Comparison of ENCODE assay signal across 8 cellular contexts in genomic region chr17:44522883-44523671, GRCh38. TPM values are rescaled to one million over a fixed set of nuclear protein-coding genes. Genes with fewer than 3 reads are reported as not detected.
DNase-seq lines count a peak whose midpoint lies in the region; ATAC-seq and TF ChIP-seq lines count a peak whose summit lies in the region.

No MANE protein-coding gene starts in this region.

- intact Hi-C loops in left lung (cut with DNase I), result no loop called here

- peaks cover 2% of the 10 kb centered on the region for H3K27me3 ChIP-seq in DND-41 (ENCODE audit: insufficient read depth, low read length, poor library complexity)
- no peaks in the 10 kb centered on the region for H3K27me3 ChIP-seq in brain microvascular endothelial cell (replicated peaks)
- peaks cover 0 to 18% of the 10 kb centered on the region in 2 donors for H3K27me3 ChIP-seq in left lung

- no peak overlapping the region for H2AFZ ChIP-seq in DND-41 (ENCODE audit: low read depth, low read length)

- no peak overlapping the region for H3K27ac Mint-ChIP-seq in T-helper 2 cell treated with Interferon-gamma antibody and Interleukin-4, amounts not matched to agents 5 μg/mL and 100 μg/mL, for 36 hours

- no peaks in the 10 kb centered on the region for H3K9me3 ChIP-seq in DND-41 (ENCODE audit: insufficient read depth, low read length, severe bottlenecking)
- H3K9me3 ChIP-seq in left lung, result peaks cover 0 to 5% of the 10 kb centered on the region in 2 donors

- H3K27me3 Mint-ChIP-seq in T-helper 2 cell treated with Interferon-gamma antibody and Interleukin-4, amounts not matched to agents 5 μg/mL and 100 μg/mL, for 36 hours (ENCODE audit: low read depth), result peaks cover 9% of the 10 kb centered on the region

- no peaks in the 10 kb centered on the region for H3K9me3 Mint-ChIP-seq in T-helper 2 cell treated with Interferon-gamma antibody and Interleukin-4, amounts not matched to agents 5 μg/mL and 100 μg/mL, for 36 hours

- H3K4me2 ChIP-seq in DND-41 (ENCODE audit: insufficient read depth, low read length), result no peak overlapping the region

- no peaks in the 10 kb centered on the region for H4K20me1 ChIP-seq in DND-41 (ENCODE audit: insufficient read depth, low read length)

- no peak overlapping the region for H3K4me3 Mint-ChIP-seq in T-helper 2 cell treated with Interferon-gamma antibody and Interleukin-4, amounts not matched to agents 5 μg/mL and 100 μg/mL, for 36 hours

- H3K27ac ChIP-seq in DND-41 (ENCODE audit: low read length) (no peak overlapping the region), brain microvascular endothelial cell (no peak overlapping the region), left lung (no peak overlapping the region)

- TF ChIP-seq CTCF in DND-41 (IDR thresholded peaks at IDR 0.05; ENCODE audit: borderline replicate concordance, extremely low read depth, low read length, poor library complexity, severe bottlenecking), result peak; percentile 45
- TF ChIP-seq CTCF in brain microvascular endothelial cell (IDR thresholded peaks at IDR 0.05; ENCODE audit: low read depth, low read length, missing control alignments), result peak; percentile 84
- peak; percentile 31 to 34 for TF ChIP-seq CTCF in left lung (IDR thresholded peaks at IDR 0.05)

- H3K36me3 ChIP-seq in DND-41 (ENCODE audit: insufficient read depth, low read length) (no peaks in the 10 kb centered on the region), brain microvascular endothelial cell (replicated peaks) (no peaks in the 10 kb centered on the region), left lung (no peaks in the 10 kb centered on the region)

- H3K4me1 ChIP-seq in DND-41 (ENCODE audit: insufficient read depth, low read length) (no peaks in the 10 kb centered on the region), left lung (no peaks in the 10 kb centered on the region)

- DNase-seq in DND-41 (peak; percentile 36), LHCN-M2 (ENCODE audit: low read depth) (peak; percentile 65), brain microvascular endothelial cell (peak; percentile 58), left lung (peak in 1 of 2 donors; percentile 63)
- peak; percentile 57 for DNase-seq in T-helper 2 cell treated with Interferon-gamma antibody and Interleukin-4, amounts not matched to agents 5 μg/mL and 100 μg/mL, for 36 hours (ENCODE audit: low spot score)
- DNase-seq in stimulated activated CD8-positive, alpha-beta memory T cell treated with anti-CD3 and anti-CD28 coated beads, Interleukin-7, amount 100 ng/mL, for 24 hours (ENCODE audit: low read depth), result peak; percentile 48

- ATAC-seq in DND-41 (ENCODE audit: insufficient read depth, low read depth) (no peak), left lung (peak; percentile 92), HG02623 (IDR thresholded peaks at IDR 0.05; ENCODE audit: unreplicated experiment) (no peak), HG03095 (IDR thresholded peaks at IDR 0.05; ENCODE audit: unreplicated experiment) (no peak)

- no peaks in the 10 kb centered on the region for H3K36me3 Mint-ChIP-seq in T-helper 2 cell treated with Interferon-gamma antibody and Interleukin-4, amounts not matched to agents 5 μg/mL and 100 μg/mL, for 36 hours (ENCODE audit: low read depth)

- no peak overlapping the region for H3K9ac ChIP-seq in DND-41 (ENCODE audit: low read depth, low read length)

- H3K4me1 Mint-ChIP-seq in T-helper 2 cell treated with Interferon-gamma antibody and Interleukin-4, amounts not matched to agents 5 μg/mL and 100 μg/mL, for 36 hours (ENCODE audit: low read depth), result no peaks in the 10 kb centered on the region

- H3K79me2 ChIP-seq in DND-41 (ENCODE audit: insufficient read depth, low read length), result no peaks in the 10 kb centered on the region

- H3K4me3 ChIP-seq in DND-41 (ENCODE audit: low read depth in 1 of 2, low read length in 2 of 2), result no peak overlapping the region
- H3K4me3 ChIP-seq in brain microvascular endothelial cell (ENCODE audit: low read depth, low read length), result no peak overlapping the region
- no peak overlapping the region for H3K4me3 ChIP-seq in left lung

- in situ Hi-C loops in brain microvascular endothelial cell (cut with HindIII; ENCODE audit: low pct_ligation_motif_present, low sequenced_read_pairs), result no loop called here

RNA-seq across cellular contexts. Expression of gene GPATCH8, which starts 19.9 kb away (rescaled TPM):
- 15.8 and 21.6 TPM in 2 replicates for total RNA-seq in LHCN-M2 (2014; rRNA removed)
- 9.1 TPM for polyA plus RNA-seq in LHCN-M2 (2012)
- 10 to 100 TPM; 29.8 to 34.0 TPM for total RNA-seq in left lung

RNA-seq across cellular contexts. Expression of gene FZD2, which starts 34.2 kb away (rescaled TPM):
- total RNA-seq in LHCN-M2 (2014; rRNA removed) (12.5 and 21.2 TPM in 2 replicates), left lung (10 to 100 TPM in 1 of 2 donors, 1 to 10 TPM in 1; 9.8 to 12.1 TPM)
- 55.8 TPM for polyA plus RNA-seq in LHCN-M2 (2012)

Comparison
In these comparisons a context has a peak if more than half of its experiments do, and no peak if none do; other contexts are left out.
1. CTCF ChIP-seq: peak in every context shown above with its lines; median percentile 84 in brain microvascular endothelial cell; 45 in DND-41; 32 in left lung.